In genomic region chrX:47242321-47242720, GRCh38 we compare ENCODE assay signal across 1 cellular context.
TF ChIP-seq lines count a peak whose summit lies in the region.

No MANE protein-coding gene starts in this region.

TF ChIP-seq in IMR-90, 13 proteins besides CTCF, POLR2A, EP300 and RAD21 (continued from another document):
- no peak for TF ChIP-seq BHLHE40 (IDR thresholded peaks at IDR 0.05; ENCODE audit: low read depth, low read length)
- TF ChIP-seq ELK1 (IDR thresholded peaks at IDR 0.05; ENCODE audit: borderline replicate concordance, low read depth, low read length), result no peak
- no peak for TF ChIP-seq NFE2L2 (IDR thresholded peaks at IDR 0.05; ENCODE audit: low read depth, low read length)
- TF ChIP-seq RCOR1 (IDR thresholded peaks at IDR 0.05; ENCODE audit: insufficient replicate concordance, low read length), result no peak
